7 cellular contexts compared by ENCODE assay signal in genomic region chr16:59201160-59201559, GRCh38.
"Had no signal": no experiment of that assay in that cellular context is flagged by ENCODE, and none has a peak within 500 bp of the region (broad histone marks: within the 10 kb centered on the region; RNA-seq: fewer than 3 reads in every experiment).

No MANE protein-coding gene starts in this region.

- ATAC-seq: HepG2 had no signal

- H3K27ac Mint-ChIP-seq: IgD-negative memory B cell had no signal

- H3K4me1 Mint-ChIP-seq: IgD-negative memory B cell had no signal

- H3K27me3 Mint-ChIP-seq: IgD-negative memory B cell had no signal

- H3K27ac ChIP-seq: HL-60 had no signal

- DNase-seq: GOT3, H7, HCEC 1CT, KBM-7 had no signal

- H3K4me3 Mint-ChIP-seq: IgD-negative memory B cell had no signal

- H3K36me3 Mint-ChIP-seq: IgD-negative memory B cell had no signal
